Comparison of ENCODE assay signal across 1 cellular context in the genomic region with DNA sequence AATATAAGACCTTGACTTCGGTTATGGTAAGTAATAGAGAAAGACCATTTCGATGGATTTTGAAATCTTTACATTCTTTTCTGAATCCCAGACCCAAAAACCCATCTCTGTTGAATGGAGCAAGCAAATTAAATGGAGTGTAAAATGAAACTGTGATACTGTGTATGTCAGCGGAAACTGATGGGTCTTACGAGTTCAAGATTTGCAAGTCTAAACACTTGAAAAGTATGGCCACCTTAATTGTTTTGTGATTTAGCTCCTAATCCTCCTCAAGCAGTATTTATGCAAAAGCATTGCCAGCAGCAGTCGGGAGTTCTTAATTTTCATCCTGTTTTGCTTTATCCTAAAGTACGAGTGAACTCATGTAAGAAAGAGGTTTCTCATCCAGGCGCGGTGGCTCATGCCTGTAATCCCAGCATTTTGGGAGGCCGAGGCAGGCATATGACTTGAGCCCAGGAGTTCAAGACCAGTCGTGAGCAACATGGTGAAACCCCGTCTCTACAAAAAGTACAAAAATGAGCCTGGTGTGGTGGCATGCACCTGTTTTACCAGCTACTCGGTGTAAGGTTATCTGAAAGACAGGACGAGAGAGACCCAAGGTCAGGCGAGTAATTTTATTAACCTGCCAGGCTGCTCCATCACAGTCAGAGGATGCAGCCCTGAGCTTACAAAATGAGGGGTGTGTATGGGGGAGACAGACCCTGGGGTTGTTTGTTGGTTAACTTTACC.
TF ChIP-seq lines count a peak whose summit lies in the region.

No MANE protein-coding gene starts in this region.

TF ChIP-seq in GM12878, 131 proteins besides CTCF, POLR2A, EP300 and RAD21:
- TF ChIP-seq ZNF274 (IDR thresholded peaks at IDR 0.05; ENCODE audit: insufficient read depth, insufficient read length) (no peak), NR2C2 (IDR thresholded peaks at IDR 0.05; ENCODE audit: borderline replicate concordance, control insufficient read depth, insufficient read length, low read depth) (no peak), ESRRA (IDR thresholded peaks at IDR 0.05; ENCODE audit: low read length) (no peak), LARP7 (IDR thresholded peaks at IDR 0.05) (no peak), DPF2 (IDR thresholded peaks at IDR 0.05) (no peak), NFXL1 (IDR thresholded peaks at IDR 0.05; ENCODE audit: borderline replicate concordance) (no peak), FOS (IDR thresholded peaks at IDR 0.05; ENCODE audit: borderline replicate concordance, extremely low read depth, insufficient read length) (no peak), MEF2A (IDR thresholded peaks at IDR 0.05; ENCODE audit: insufficient read depth, low read depth, low read length) (no peak)
- TF ChIP-seq, protein P1, sequence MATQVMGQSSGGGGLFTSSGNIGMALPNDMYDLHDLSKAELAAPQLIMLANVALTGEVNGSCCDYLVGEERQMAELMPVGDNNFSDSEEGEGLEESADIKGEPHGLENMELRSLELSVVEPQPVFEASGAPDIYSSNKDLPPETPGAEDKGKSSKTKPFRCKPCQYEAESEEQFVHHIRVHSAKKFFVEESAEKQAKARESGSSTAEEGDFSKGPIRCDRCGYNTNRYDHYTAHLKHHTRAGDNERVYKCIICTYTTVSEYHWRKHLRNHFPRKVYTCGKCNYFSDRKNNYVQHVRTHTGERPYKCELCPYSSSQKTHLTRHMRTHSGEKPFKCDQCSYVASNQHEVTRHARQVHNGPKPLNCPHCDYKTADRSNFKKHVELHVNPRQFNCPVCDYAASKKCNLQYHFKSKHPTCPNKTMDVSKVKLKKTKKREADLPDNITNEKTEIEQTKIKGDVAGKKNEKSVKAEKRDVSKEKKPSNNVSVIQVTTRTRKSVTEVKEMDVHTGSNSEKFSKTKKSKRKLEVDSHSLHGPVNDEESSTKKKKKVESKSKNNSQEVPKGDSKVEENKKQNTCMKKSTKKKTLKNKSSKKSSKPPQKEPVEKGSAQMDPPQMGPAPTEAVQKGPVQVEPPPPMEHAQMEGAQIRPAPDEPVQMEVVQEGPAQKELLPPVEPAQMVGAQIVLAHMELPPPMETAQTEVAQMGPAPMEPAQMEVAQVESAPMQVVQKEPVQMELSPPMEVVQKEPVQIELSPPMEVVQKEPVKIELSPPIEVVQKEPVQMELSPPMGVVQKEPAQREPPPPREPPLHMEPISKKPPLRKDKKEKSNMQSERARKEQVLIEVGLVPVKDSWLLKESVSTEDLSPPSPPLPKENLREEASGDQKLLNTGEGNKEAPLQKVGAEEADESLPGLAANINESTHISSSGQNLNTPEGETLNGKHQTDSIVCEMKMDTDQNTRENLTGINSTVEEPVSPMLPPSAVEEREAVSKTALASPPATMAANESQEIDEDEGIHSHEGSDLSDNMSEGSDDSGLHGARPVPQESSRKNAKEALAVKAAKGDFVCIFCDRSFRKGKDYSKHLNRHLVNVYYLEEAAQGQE (IDR thresholded peaks at IDR 0.05; ENCODE audit: low read depth, low read length): no peak
- TF ChIP-seq, protein P2, sequence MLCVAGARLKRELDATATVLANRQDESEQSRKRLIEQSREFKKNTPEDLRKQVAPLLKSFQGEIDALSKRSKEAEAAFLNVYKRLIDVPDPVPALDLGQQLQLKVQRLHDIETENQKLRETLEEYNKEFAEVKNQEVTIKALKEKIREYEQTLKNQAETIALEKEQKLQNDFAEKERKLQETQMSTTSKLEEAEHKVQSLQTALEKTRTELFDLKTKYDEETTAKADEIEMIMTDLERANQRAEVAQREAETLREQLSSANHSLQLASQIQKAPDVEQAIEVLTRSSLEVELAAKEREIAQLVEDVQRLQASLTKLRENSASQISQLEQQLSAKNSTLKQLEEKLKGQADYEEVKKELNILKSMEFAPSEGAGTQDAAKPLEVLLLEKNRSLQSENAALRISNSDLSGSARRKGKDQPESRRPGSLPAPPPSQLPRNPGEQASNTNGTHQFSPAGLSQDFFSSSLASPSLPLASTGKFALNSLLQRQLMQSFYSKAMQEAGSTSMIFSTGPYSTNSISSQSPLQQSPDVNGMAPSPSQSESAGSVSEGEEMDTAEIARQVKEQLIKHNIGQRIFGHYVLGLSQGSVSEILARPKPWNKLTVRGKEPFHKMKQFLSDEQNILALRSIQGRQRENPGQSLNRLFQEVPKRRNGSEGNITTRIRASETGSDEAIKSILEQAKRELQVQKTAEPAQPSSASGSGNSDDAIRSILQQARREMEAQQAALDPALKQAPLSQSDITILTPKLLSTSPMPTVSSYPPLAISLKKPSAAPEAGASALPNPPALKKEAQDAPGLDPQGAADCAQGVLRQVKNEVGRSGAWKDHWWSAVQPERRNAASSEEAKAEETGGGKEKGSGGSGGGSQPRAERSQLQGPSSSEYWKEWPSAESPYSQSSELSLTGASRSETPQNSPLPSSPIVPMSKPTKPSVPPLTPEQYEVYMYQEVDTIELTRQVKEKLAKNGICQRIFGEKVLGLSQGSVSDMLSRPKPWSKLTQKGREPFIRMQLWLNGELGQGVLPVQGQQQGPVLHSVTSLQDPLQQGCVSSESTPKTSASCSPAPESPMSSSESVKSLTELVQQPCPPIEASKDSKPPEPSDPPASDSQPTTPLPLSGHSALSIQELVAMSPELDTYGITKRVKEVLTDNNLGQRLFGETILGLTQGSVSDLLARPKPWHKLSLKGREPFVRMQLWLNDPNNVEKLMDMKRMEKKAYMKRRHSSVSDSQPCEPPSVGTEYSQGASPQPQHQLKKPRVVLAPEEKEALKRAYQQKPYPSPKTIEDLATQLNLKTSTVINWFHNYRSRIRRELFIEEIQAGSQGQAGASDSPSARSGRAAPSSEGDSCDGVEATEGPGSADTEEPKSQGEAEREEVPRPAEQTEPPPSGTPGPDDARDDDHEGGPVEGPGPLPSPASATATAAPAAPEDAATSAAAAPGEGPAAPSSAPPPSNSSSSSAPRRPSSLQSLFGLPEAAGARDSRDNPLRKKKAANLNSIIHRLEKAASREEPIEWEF (IDR thresholded peaks at IDR 0.05; ENCODE audit: insufficient replicate concordance, low read depth, low read length): no peak
